Comparison of ENCODE assay signal across 25 cellular contexts in the genomic region with DNA sequence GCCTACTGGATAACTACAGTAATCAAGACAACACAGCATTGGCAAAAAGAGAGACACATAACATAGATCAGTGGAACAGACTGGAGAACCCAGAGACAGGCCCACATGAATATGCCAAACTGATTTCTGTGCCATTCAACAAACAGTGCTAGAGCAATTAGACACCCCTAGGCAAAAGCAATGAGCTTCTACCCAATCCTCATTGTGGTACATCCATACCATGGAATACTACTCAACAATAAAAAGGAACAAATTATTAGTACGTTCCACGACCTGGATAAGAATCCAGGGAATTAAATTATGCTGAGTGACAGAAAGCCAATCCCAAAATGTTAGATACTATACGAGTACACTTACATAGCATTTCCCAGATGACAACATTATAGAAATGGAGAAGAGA. TPM values are rescaled to one million over a fixed set of nuclear protein-coding genes. Genes with fewer than 3 reads are reported as not detected.
DNase-seq lines count a peak whose midpoint lies in the region; ATAC-seq and TF ChIP-seq lines count a peak whose summit lies in the region.
"Had no signal": no experiment of that assay in that cellular context is flagged by ENCODE, and none has a peak within 500 bp of the region (broad histone marks: within the 10 kb centered on the region; RNA-seq: fewer than 3 reads in every experiment).

No MANE protein-coding gene starts in this region.

- no peaks in the 10 kb centered on the region for H3K27me3 Mint-ChIP-seq in activated naive CD4-positive, alpha-beta T cell treated with anti-CD3 and anti-CD28 coated beads, Interleukin-2, amount 50 U/mL, for 24 hours
- H3K27me3 Mint-ChIP-seq in activated naive CD4-positive, alpha-beta T cell treated with anti-CD3 and anti-CD28 coated beads, Interleukin-2, amount 10 ng/mL, durations not matched to agents 7 days and 5 days = no peaks in the 10 kb centered on the region
- H3K27me3 Mint-ChIP-seq: activated naive CD8-positive, alpha-beta T cell treated with anti-CD3 and anti-CD28 coated beads for 36 hours; memory B cell had no signal

- peak overlapping the region; percentile 80 to 94 (median 88) for H3K27ac ChIP-seq in esophagus muscularis mucosa (replicated peaks in 1 of 4)
- peak overlapping the region; percentile 13 to 84 for H3K27ac ChIP-seq in prostate gland
- peak overlapping the region; percentile 74 for H3K27ac ChIP-seq in vagina
- no peak overlapping the region for H3K27ac ChIP-seq in suprapubic skin

- H3K36me3 Mint-ChIP-seq in activated naive CD4-positive, alpha-beta T cell treated with anti-CD3 and anti-CD28 coated beads, Interleukin-2, amount 50 U/mL, for 24 hours = peaks cover 14% of the 10 kb centered on the region
- peaks cover 4% of the 10 kb centered on the region for H3K36me3 Mint-ChIP-seq in activated naive CD4-positive, alpha-beta T cell treated with anti-CD3 and anti-CD28 coated beads, Interleukin-2, amount 10 ng/mL, durations not matched to agents 7 days and 5 days
- H3K36me3 Mint-ChIP-seq: memory B cell had no signal

- TF ChIP-seq CTCF in esophagus muscularis mucosa (IDR thresholded peaks at IDR 0.05) (no peak), prostate gland (IDR thresholded peaks at IDR 0.05) (no peak), vagina (IDR thresholded peaks at IDR 0.05) (no peak), suprapubic skin (IDR thresholded peaks at IDR 0.05) (no peak)

- peaks cover 54% of the 10 kb centered on the region for H3K4me1 Mint-ChIP-seq in activated naive CD4-positive, alpha-beta T cell treated with anti-CD3 and anti-CD28 coated beads, Interleukin-2, amount 50 U/mL, for 24 hours
- H3K4me1 Mint-ChIP-seq in activated naive CD4-positive, alpha-beta T cell treated with anti-CD3 and anti-CD28 coated beads, Interleukin-2, amount 10 ng/mL, durations not matched to agents 7 days and 5 days = peaks cover 32% of the 10 kb centered on the region

- peaks cover 25 to 76% (median 59%) of the 10 kb centered on the region in 4 donors for H3K4me1 ChIP-seq in esophagus muscularis mucosa
- peaks cover 10% of the 10 kb centered on the region for H3K4me1 ChIP-seq in prostate gland (replicated peaks)
- peaks cover 48% of the 10 kb centered on the region for H3K4me1 ChIP-seq in vagina
- peaks cover 46% of the 10 kb centered on the region for H3K4me1 ChIP-seq in suprapubic skin

- H3K9me3 Mint-ChIP-seq in activated naive CD4-positive, alpha-beta T cell treated with anti-CD3 and anti-CD28 coated beads, Interleukin-2, amount 50 U/mL, for 24 hours = no peaks in the 10 kb centered on the region
- H3K9me3 Mint-ChIP-seq in activated naive CD4-positive, alpha-beta T cell treated with anti-CD3 and anti-CD28 coated beads, Interleukin-2, amount 10 ng/mL, durations not matched to agents 7 days and 5 days = no peaks in the 10 kb centered on the region
- H3K9me3 Mint-ChIP-seq: memory B cell had no signal

- ATAC-seq in HG02642 (IDR thresholded peaks at IDR 0.05; ENCODE audit: poor library complexity, unreplicated experiment) = no peak
- ATAC-seq: activated CD8-positive, alpha-beta T cell treated with anti-CD3 and anti-CD28 coated beads, Interleukin-2, amount 10 ng/mL, durations not matched to agents 7 days and 5 days; left lobe of liver; sciatic nerve had no signal

- TF ChIP-seq EP300 in esophagus muscularis mucosa (IDR thresholded peaks at IDR 0.05) = no peak
- TF ChIP-seq EP300 in suprapubic skin (IDR thresholded peaks at IDR 0.05) = no peak

- H3K4me3 ChIP-seq in esophagus muscularis mucosa (no peak overlapping the region), prostate gland (no peak overlapping the region), vagina (no peak overlapping the region), suprapubic skin (no peak overlapping the region)
- H3K4me3 ChIP-seq: stomach, tibial nerve had no signal

- H3K36me3 ChIP-seq in esophagus muscularis mucosa (peaks cover 0 to 18% (median 2%) of the 10 kb centered on the region in 4 donors), prostate gland (no peaks in the 10 kb centered on the region), vagina (no peaks in the 10 kb centered on the region), suprapubic skin (no peaks in the 10 kb centered on the region)
- H3K36me3 ChIP-seq: tibial nerve had no signal

- H3K4me3 Mint-ChIP-seq in activated naive CD4-positive, alpha-beta T cell treated with anti-CD3 and anti-CD28 coated beads, Interleukin-2, amount 50 U/mL, for 24 hours = no peak overlapping the region
- no peak overlapping the region for H3K4me3 Mint-ChIP-seq in activated naive CD4-positive, alpha-beta T cell treated with anti-CD3 and anti-CD28 coated beads, Interleukin-2, amount 10 ng/mL, durations not matched to agents 7 days and 5 days
- H3K4me3 Mint-ChIP-seq: activated CD8-positive, alpha-beta T cell treated with anti-CD3 and anti-CD28 coated beads, Interleukin-2, amount 10 ng/mL, durations not matched to agents 7 days and 5 days; activated naive CD8-positive, alpha-beta T cell treated with anti-CD3 and anti-CD28 coated beads for 36 hours; memory B cell; neural crest cell had no signal

- intact Hi-C loops in esophagus muscularis mucosa (cut with DNase I) = no loop called here
- intact Hi-C loops in prostate gland (cut with DNase I) = loop anchor here (10.0 kb wide), 1 partner anchor 177 kb away; no protein-coding TSS in a partner anchor
- intact Hi-C loops in vagina (cut with DNase I) = no loop called here

- peak overlapping the region; percentile 65 for H3K27ac Mint-ChIP-seq in activated naive CD4-positive, alpha-beta T cell treated with anti-CD3 and anti-CD28 coated beads, Interleukin-2, amount 50 U/mL, for 24 hours
- H3K27ac Mint-ChIP-seq in activated naive CD4-positive, alpha-beta T cell treated with anti-CD3 and anti-CD28 coated beads, Interleukin-2, amount 10 ng/mL, durations not matched to agents 7 days and 5 days = no peak overlapping the region
- H3K27ac Mint-ChIP-seq: activated CD8-positive, alpha-beta T cell treated with anti-CD3 and anti-CD28 coated beads, Interleukin-2, amount 10 ng/mL, durations not matched to agents 7 days and 5 days; activated naive CD8-positive, alpha-beta T cell treated with anti-CD3 and anti-CD28 coated beads for 36 hours; memory B cell had no signal

- H3K27me3 ChIP-seq in esophagus muscularis mucosa (no peaks in the 10 kb centered on the region), prostate gland (replicated peaks; ENCODE audit: insufficient read depth) (no peaks in the 10 kb centered on the region), vagina (no peaks in the 10 kb centered on the region), suprapubic skin (no peaks in the 10 kb centered on the region)
- H3K27me3 ChIP-seq: stomach, tibial nerve had no signal

- H3K9me3 ChIP-seq in esophagus muscularis mucosa (no peaks in the 10 kb centered on the region), prostate gland (no peaks in the 10 kb centered on the region), vagina (no peaks in the 10 kb centered on the region), suprapubic skin (no peaks in the 10 kb centered on the region)
- H3K9me3 ChIP-seq: stomach, tibial nerve had no signal

- DNase-seq in activated naive CD4-positive, alpha-beta T cell treated with anti-CD3 and anti-CD28 coated beads, Interleukin-2, amount 10 ng/mL, durations not matched to agents 7 days and 5 days = no peak
- no peak for DNase-seq in esophagus muscularis mucosa (ENCODE audit: extremely low spot score)
- no peak for DNase-seq in prostate gland (ENCODE audit: low spot score)
- DNase-seq in vagina (ENCODE audit: extremely low spot score in 2 of 2) = peak in 1 of 2 donors; percentile 10
- no peak for DNase-seq in NCI-H82 treated with DMSO at 0.1 percent for 48 hours (lab: John Stamatoyannopoulos, UW; ENCODE audit: unreplicated experiment)
- DNase-seq in suprapubic skin (ENCODE audit: low spot score in 2 of 2) = no peak
- DNase-seq: 8988T; activated CD8-positive, alpha-beta T cell treated with anti-CD3 and anti-CD28 coated beads, Interleukin-2, amount 10 ng/mL, durations not matched to agents 7 days and 5 days; activated naive CD8-positive, alpha-beta T cell treated with anti-CD3 and anti-CD28 coated beads for 36 hours; anterior cingulate cortex; EL; KBM-7; NCI-H1417; NCI-H2029; NCI-H526; SHP77; stimulated activated CD4-positive, alpha-beta T cell treated with anti-CD3 and anti-CD28 coated beads, Interleukin-4, amount 100 ng/mL, for 1 hour; stomach had no signal

- TF ChIP-seq POLR2A in esophagus muscularis mucosa (IDR thresholded peaks at IDR 0.05; ENCODE audit: low read depth) (no peak), prostate gland (IDR thresholded peaks at IDR 0.05) (no peak), vagina (IDR thresholded peaks at IDR 0.05) (no peak), suprapubic skin (IDR thresholded peaks at IDR 0.05) (no peak)

- WGBS in esophagus muscularis mucosa = 96% methylated on average over 3 of the region's 3 CpGs
- WGBS in prostate gland = 98% methylated on average over 3 of the region's 3 CpGs
- 95% methylated on average over 3 of the region's 3 CpGs for WGBS in suprapubic skin

- CTCF ChIA-PET in activated naive CD4-positive, alpha-beta T cell treated with anti-CD3 and anti-CD28 coated beads, Interleukin-2, amount 10 ng/mL, durations not matched to agents 7 days and 5 days (lab: Charles Lee) = no interaction called here

RNA-seq across cellular contexts. Expression of gene SVIL, which starts 2.8 kb away (rescaled TPM):
- 1,000 to 10,000 TPM in 1 of 4 donors, 100 to 1,000 TPM in 3; 785 to 1,099 (median 921) TPM for total RNA-seq in esophagus muscularis mucosa
- 100 to 1,000 TPM in 1 of 2 donors, 10 to 100 TPM in 1; 92.9 to 524 TPM for total RNA-seq in prostate gland
- 111 TPM for total RNA-seq in vagina
- total RNA-seq in suprapubic skin = 100 to 1,000 TPM in 1 of 4 donors, 10 to 100 TPM in 3; 52.9 to 129 (median 72.1) TPM
